In the genomic region with DNA sequence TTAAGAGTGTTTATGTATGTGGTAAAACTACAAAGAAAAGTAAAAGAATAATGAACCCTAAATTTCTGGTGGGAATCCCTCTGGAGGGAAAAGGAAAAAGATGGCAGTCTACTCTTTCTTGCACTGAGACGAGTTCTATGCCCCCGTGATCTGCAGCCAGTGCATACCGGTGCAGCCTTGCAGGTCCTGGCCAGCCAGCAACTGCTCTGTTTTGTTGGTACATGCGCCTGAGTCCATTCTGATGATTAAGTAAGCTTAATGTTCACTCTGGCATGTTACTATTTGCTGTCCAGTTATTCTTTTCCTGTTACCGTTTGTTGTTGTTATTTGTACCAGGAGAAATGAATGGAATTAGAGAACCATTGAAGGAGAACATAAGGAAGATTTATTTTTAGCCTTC, we compare ENCODE assay signal across 27 cellular contexts.
"Had no signal": no experiment of that assay in that cellular context is flagged by ENCODE, and none has a peak within 500 bp of the region (broad histone marks: within the 10 kb centered on the region; RNA-seq: fewer than 3 reads in every experiment).

No MANE protein-coding gene starts in this region.

- H3K4me1 ChIP-seq: gastroesophageal sphincter, left lung, psoas muscle, tibial nerve, upper lobe of left lung had no signal

- H3K4me3 ChIP-seq: coronary artery, gastroesophageal sphincter, heart left ventricle, hepatocyte, left lung, psoas muscle, thoracic aorta, tibial nerve, upper lobe of left lung had no signal

- H3K4me1 Mint-ChIP-seq: naive thymus-derived CD4-positive, alpha-beta T cell; nephron; stimulated activated naive B cell treated with anti-CD40 and anti-IgM and Interleukin-4, amounts not matched to agents 10 μg/mL and 1 μg/mL and 100 μg/mL, for 72 hours had no signal

- H2AFZ ChIP-seq: hepatocyte had no signal

- H3K4me3 Mint-ChIP-seq: naive thymus-derived CD4-positive, alpha-beta T cell; nephron; stimulated activated naive B cell treated with anti-CD40 and anti-IgM and Interleukin-4, amounts not matched to agents 10 μg/mL and 1 μg/mL and 100 μg/mL, for 72 hours; stimulated activated naive CD8-positive, alpha-beta T cell treated with anti-CD3 and anti-CD28 coated beads, Interleukin-15, Interleukin-2, amounts not matched to agents 100 ng/mL and 50 ng/mL, for 24 hours had no signal

- ATAC-seq: gastroesophageal sphincter; heart left ventricle; left cardiac atrium; left lung; naive thymus-derived CD4-positive, alpha-beta T cell; psoas muscle; right cardiac atrium; stimulated activated naive B cell treated with anti-CD40 and anti-IgM and Interleukin-4, amounts not matched to agents 10 μg/mL and 1 μg/mL and 100 μg/mL, for 72 hours had no signal

- H3K36me3 ChIP-seq: gastroesophageal sphincter, heart left ventricle, left lung, thoracic aorta, tibial nerve, upper lobe of left lung had no signal

- H3K79me2 ChIP-seq: hepatocyte had no signal

- FAIRE-seq: endothelial cell of umbilical vein, small intestine, urothelium cell line had no signal

- H3K27ac Mint-ChIP-seq: naive thymus-derived CD4-positive, alpha-beta T cell; nephron; stimulated activated naive B cell treated with anti-CD40 and anti-IgM and Interleukin-4, amounts not matched to agents 10 μg/mL and 1 μg/mL and 100 μg/mL, for 72 hours; stimulated activated naive CD8-positive, alpha-beta T cell treated with anti-CD3 and anti-CD28 coated beads, Interleukin-15, Interleukin-2, amounts not matched to agents 100 ng/mL and 50 ng/mL, for 24 hours had no signal

- DNase-seq: dermis blood vessel endothelial cell; effector memory CD4-positive, alpha-beta T cell; foreskin fibroblast; heart left ventricle; left cardiac atrium; left lung; mesendoderm; midbrain; naive thymus-derived CD4-positive, alpha-beta T cell; nucleus accumbens; posterior cingulate gyrus; psoas muscle; right cardiac atrium; small intestine; stimulated activated CD4-positive, alpha-beta T cell treated with anti-CD3 and anti-CD28 coated beads, Interleukin-15, amount 100 ng/mL, for 24 hours; stimulated activated CD4-positive, alpha-beta T cell treated with anti-CD3 and anti-CD28 coated beads, Interleukin-2, amount 100 ng/mL, for 48 hours; stimulated activated naive B cell treated with anti-CD40 and anti-IgM and Interleukin-4, amounts not matched to agents 10 μg/mL and 1 μg/mL and 100 μg/mL, for 72 hours; upper lobe of left lung had no signal

- H3K27me3 ChIP-seq: hepatocyte, tibial nerve, upper lobe of left lung had no signal

- H3K4me2 ChIP-seq: hepatocyte had no signal

- H3K27ac ChIP-seq: coronary artery, gastroesophageal sphincter, heart left ventricle, hepatocyte, left lung, psoas muscle, thoracic aorta, tibial nerve, upper lobe of left lung had no signal
